ENCODE assay signal across 20 cellular contexts in genomic region chr22:28203286-28203685, GRCh38.
DNase-seq lines count a peak whose midpoint lies in the region; ATAC-seq, FAIRE-seq and TF ChIP-seq lines count a peak whose summit lies in the region.
"Had no signal": no experiment of that assay in that cellular context is flagged by ENCODE, and none has a peak within 500 bp of the region (broad histone marks: within the 10 kb centered on the region; RNA-seq: fewer than 3 reads in every experiment).

No MANE protein-coding gene starts in this region.

- H3K9me3 ChIP-seq in left ventricle myocardium inferior (replicated peaks) (no peaks in the 10 kb centered on the region), Loucy (ENCODE audit: insufficient read depth, low read depth, low read length) (no peaks in the 10 kb centered on the region), endothelial cell of umbilical vein (replicated peaks; ENCODE audit: control insufficient read depth, insufficient read depth, low read length) (no peaks in the 10 kb centered on the region)
- H3K9me3 ChIP-seq: A549; BLaER1 treated with 17β-estradiol and CSF1 and Interleukin-3, amounts not matched to agents 10 nM and 100 nM; Caco-2 had no signal

- H3K4me2 ChIP-seq in Loucy (ENCODE audit: low read depth, low read length, poor library complexity, severe bottlenecking) (peak overlapping the region; percentile 55), endothelial cell of umbilical vein (ENCODE audit: insufficient read depth, low read length) (peak overlapping the region; percentile 51)
- H3K4me2 ChIP-seq: A549; BLaER1 treated with 17β-estradiol and CSF1 and Interleukin-3, amounts not matched to agents 10 nM and 100 nM had no signal

- intact Hi-C loops in left ventricle myocardium inferior (cut with micrococcal nuclease), result no loop called here
- intact Hi-C loops in cardiac septum (cut with DNase I), result no loop called here
- intact Hi-C loops in endothelial cell of umbilical vein (cut with micrococcal nuclease), result loop anchor here (2.0 kb wide), 1 partner anchor 240 kb away; no protein-coding TSS in a partner anchor

- no peaks in the 10 kb centered on the region for H3K9me2 ChIP-seq in Loucy (replicated peaks; ENCODE audit: low read depth, low read length)

- POLR2A ChIA-PET in endothelial cell of umbilical vein (lab: Charles Lee), result no interaction called here

- no TSS peak for BruUV-seq in endothelial cell of umbilical vein (replicated peaks; lab: Mats Ljungman, UMichigan)

- H3F3A ChIP-seq in Loucy (ENCODE audit: low read depth), result peaks cover 12% of the 10 kb centered on the region; the same call in 1 of the 2 replicates

- H3K79me2 ChIP-seq in Loucy (ENCODE audit: insufficient read depth, low read length) (peaks cover 88% of the 10 kb centered on the region), endothelial cell of umbilical vein (ENCODE audit: control insufficient read depth, insufficient read depth, low read length) (no peaks in the 10 kb centered on the region)

- CTCF ChIA-PET in endothelial cell of umbilical vein (lab: Charles Lee), result interaction anchor here (0.9 to 1.7 kb wide), 6 partner anchors 15 to 368 kb away, joined by 3 to 6 read pairs (median 3); no protein-coding TSS in a partner anchor

- dilution Hi-C loops in endothelial cell of umbilical vein (cut with MboI; ENCODE audit: extremely low pct_ligation_motif_present, low sequenced_read_pairs), result no loop called here

- no peak for TF ChIP-seq CTCF in left ventricle myocardium inferior (IDR thresholded peaks at IDR 0.05; ENCODE audit: borderline replicate concordance)
- TF ChIP-seq CTCF in Loucy (conservative IDR thresholded peaks at IDR 0.05; ENCODE audit: low read length), result no peak
- TF ChIP-seq CTCF in endothelial cell of umbilical vein (IDR thresholded peaks at IDR 0.05; ENCODE audit: extremely low read depth in 1 of 2, insufficient read depth in 1 of 2, low read depth in 1 of 2, low read length in 2 of 2), result no peak

- FAIRE-seq in endothelial cell of umbilical vein (lab: Jason Lieb, UNC) (peak; percentile 74), frontal cortex (lab: Jason Lieb, UNC) (no peak)
- FAIRE-seq: A549, D721Med, GM12891, GM19239 had no signal

- no peak overlapping the region for H2AFZ ChIP-seq in Loucy (ENCODE audit: low read length)
- no peak overlapping the region for H2AFZ ChIP-seq in endothelial cell of umbilical vein (ENCODE audit: low read depth, low read length)

- no peaks in the 10 kb centered on the region for H3K36me3 ChIP-seq in left ventricle myocardium inferior
- H3K36me3 ChIP-seq in Loucy (ENCODE audit: insufficient read depth, low read length), result 0 out of 2 replicates have a peak, but pooled peaks cover 3% of the 10 kb centered on the region
- H3K36me3 ChIP-seq in endothelial cell of umbilical vein (ENCODE audit: control insufficient read depth in 2 of 2, extremely low read depth in 1 of 2, insufficient read depth in 2 of 2, low read length in 2 of 2), result no peaks in the 10 kb centered on the region
- H3K36me3 ChIP-seq: BLaER1 treated with 17β-estradiol and CSF1 and Interleukin-3, amounts not matched to agents 10 nM and 100 nM had no signal

- H3K4me1 ChIP-seq in left ventricle myocardium inferior, result peaks cover 34% of the 10 kb centered on the region
- H3K4me1 ChIP-seq in Loucy (ENCODE audit: insufficient read depth, low read length, poor library complexity, severe bottlenecking), result peaks cover 49% of the 10 kb centered on the region
- H3K4me1 ChIP-seq in endothelial cell of umbilical vein (ENCODE audit: control insufficient read depth, extremely low read depth, insufficient read depth, low read length), result peaks cover 32% of the 10 kb centered on the region
- H3K4me1 ChIP-seq: A549; BLaER1 treated with 17β-estradiol and CSF1 and Interleukin-3, amounts not matched to agents 10 nM and 100 nM; Caco-2 had no signal

- no peak for TF ChIP-seq POLR2A in endothelial cell of umbilical vein (IDR thresholded peaks at IDR 0.05; ENCODE audit: low read depth, low read length)

- H3K27ac ChIP-seq in left ventricle myocardium inferior (replicated peaks) (peak overlapping the region; percentile 36), endothelial cell of umbilical vein (ENCODE audit: insufficient read depth, low read depth, low read length) (no peak overlapping the region)
- H3K27ac ChIP-seq: 22Rv1; A549; BLaER1 treated with 17β-estradiol and CSF1 and Interleukin-3, amounts not matched to agents 10 nM and 100 nM; C4-2B had no signal

- H3K27me3 ChIP-seq in left ventricle myocardium inferior (ENCODE audit: low read depth) (no peaks in the 10 kb centered on the region), Loucy (ENCODE audit: insufficient read depth, low read length, poor library complexity, severe bottlenecking) (no peaks in the 10 kb centered on the region), endothelial cell of umbilical vein (ENCODE audit: control insufficient read depth in 2 of 2, insufficient read depth in 2 of 2, low read length in 2 of 2) (no peaks in the 10 kb centered on the region)
- H3K27me3 ChIP-seq: BLaER1 treated with 17β-estradiol and CSF1 and Interleukin-3, amounts not matched to agents 10 nM and 100 nM had no signal

- DNase-seq in left ventricle myocardium inferior, result no peak
- no peak for DNase-seq in cardiac septum (ENCODE audit: low spot score)
- DNase-seq in endothelial cell of umbilical vein (ENCODE audit: low read depth, low spot score), result peak; percentile 61
- DNase-seq in frontal cortex (ENCODE audit: low spot score in 2 of 2), result no peak
- DNase-seq: AML-193; Caco-2; Calu3; CD4-positive, alpha-beta T cell; CD8-positive, alpha-beta T cell; DMS79 treated with DMSO at 0.1 percent for 48 hours; GF-D8 had no signal

- no peaks in the 10 kb centered on the region for H3K9me1 ChIP-seq in endothelial cell of umbilical vein (replicated peaks; ENCODE audit: control insufficient read depth, extremely low read depth, insufficient read depth, low read length)

- H3K9ac ChIP-seq in Loucy (ENCODE audit: low read depth, low read length, poor library complexity, severe bottlenecking), result no peak overlapping the region
- H3K9ac ChIP-seq in endothelial cell of umbilical vein (replicated peaks; ENCODE audit: extremely low read depth, insufficient read depth, low read length), result no peak overlapping the region
- H3K9ac ChIP-seq: BLaER1 treated with 17β-estradiol and CSF1 and Interleukin-3, amounts not matched to agents 10 nM and 100 nM had no signal

- peaks cover 58% of the 10 kb centered on the region for H4K20me1 ChIP-seq in Loucy (ENCODE audit: insufficient read depth, low read length, poor library complexity, severe bottlenecking)
- H4K20me1 ChIP-seq in endothelial cell of umbilical vein (replicated peaks; ENCODE audit: control insufficient read depth, extremely low read depth, insufficient read depth, low read length), result peaks cover 7% of the 10 kb centered on the region
- H4K20me1 ChIP-seq: BLaER1 treated with 17β-estradiol and CSF1 and Interleukin-3, amounts not matched to agents 10 nM and 100 nM had no signal

- ATAC-seq in GM19455 (IDR thresholded peaks at IDR 0.05; ENCODE audit: unreplicated experiment), result no peak
- ATAC-seq: A549; CD8-positive, alpha-beta T cell had no signal

- H3K4me3 ChIP-seq in left ventricle myocardium inferior (no peak overlapping the region), Loucy (ENCODE audit: low read length, poor library complexity, severe bottlenecking) (peak overlapping the region; percentile 5), endothelial cell of umbilical vein (replicated peaks in 1 of 3; ENCODE audit: insufficient read depth in 1 of 3, low read depth in 1 of 3, low read length in 3 of 3) (no peak overlapping the region)
- H3K4me3 ChIP-seq: A549; BLaER1 treated with 17β-estradiol and CSF1 and Interleukin-3, amounts not matched to agents 10 nM and 100 nM had no signal

TF ChIP-seq in endothelial cell of umbilical vein, 7 proteins besides CTCF, POLR2A, EP300 and RAD21:
- TF ChIP-seq GATA2 (IDR thresholded peaks at IDR 0.05; ENCODE audit: insufficient read depth, insufficient read length, low read depth, low read length), result no peak
- peak; percentile 24 for TF ChIP-seq FOS (IDR thresholded peaks at IDR 0.05; ENCODE audit: borderline replicate concordance, insufficient read depth, low read length)
- TF ChIP-seq POLR2AphosphoS5 (IDR thresholded peaks at IDR 0.05; ENCODE audit: insufficient read depth, low read depth, low read length), result peak; percentile 36
